ENCODE assay signal across 1 cellular context in genomic region chr2:65101071-65101470, GRCh38.
TF ChIP-seq lines count a peak whose summit lies in the region.

No MANE protein-coding gene starts in this region.

TF ChIP-seq in K562, 482 proteins besides CTCF, POLR2A, EP300 and RAD21:
- no peak for TF ChIP-seq ZNF124 (CRISPR knock-in tag; IDR thresholded peaks at IDR 0.05)
- no peak for TF ChIP-seq SIN3B (IDR thresholded peaks at IDR 0.05; ENCODE audit: low read depth)
- TF ChIP-seq KLF16 (IDR thresholded peaks at IDR 0.05), result no peak
- no peak for TF ChIP-seq PPARD (CRISPR knock-in tag; IDR thresholded peaks at IDR 0.05)
- no peak for TF ChIP-seq MTA2 (IDR thresholded peaks at IDR 0.05; ENCODE audit: low read depth)
- TF ChIP-seq, protein P1, sequence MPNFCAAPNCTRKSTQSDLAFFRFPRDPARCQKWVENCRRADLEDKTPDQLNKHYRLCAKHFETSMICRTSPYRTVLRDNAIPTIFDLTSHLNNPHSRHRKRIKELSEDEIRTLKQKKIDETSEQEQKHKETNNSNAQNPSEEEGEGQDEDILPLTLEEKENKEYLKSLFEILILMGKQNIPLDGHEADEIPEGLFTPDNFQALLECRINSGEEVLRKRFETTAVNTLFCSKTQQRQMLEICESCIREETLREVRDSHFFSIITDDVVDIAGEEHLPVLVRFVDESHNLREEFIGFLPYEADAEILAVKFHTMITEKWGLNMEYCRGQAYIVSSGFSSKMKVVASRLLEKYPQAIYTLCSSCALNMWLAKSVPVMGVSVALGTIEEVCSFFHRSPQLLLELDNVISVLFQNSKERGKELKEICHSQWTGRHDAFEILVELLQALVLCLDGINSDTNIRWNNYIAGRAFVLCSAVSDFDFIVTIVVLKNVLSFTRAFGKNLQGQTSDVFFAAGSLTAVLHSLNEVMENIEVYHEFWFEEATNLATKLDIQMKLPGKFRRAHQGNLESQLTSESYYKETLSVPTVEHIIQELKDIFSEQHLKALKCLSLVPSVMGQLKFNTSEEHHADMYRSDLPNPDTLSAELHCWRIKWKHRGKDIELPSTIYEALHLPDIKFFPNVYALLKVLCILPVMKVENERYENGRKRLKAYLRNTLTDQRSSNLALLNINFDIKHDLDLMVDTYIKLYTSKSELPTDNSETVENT (CRISPR knock-in tag; IDR thresholded peaks at IDR 0.05), result no peak
- TF ChIP-seq SPI1 (IDR thresholded peaks at IDR 0.05; ENCODE audit: borderline replicate concordance, low read depth, low read length), result no peak
- no peak for TF ChIP-seq MED1 (CRISPR knock-in tag; IDR thresholded peaks at IDR 0.05; ENCODE audit: borderline replicate concordance)
- TF ChIP-seq ZNF584 (CRISPR knock-in tag; IDR thresholded peaks at IDR 0.05; ENCODE audit: low read depth), result no peak
- TF ChIP-seq CREB1 (IDR thresholded peaks at IDR 0.05), result no peak
- no peak for TF ChIP-seq CREB1 (CRISPR knock-in tag; IDR thresholded peaks at IDR 0.05)
- no peak for TF ChIP-seq NR3C1 (CRISPR knock-in tag; IDR thresholded peaks at IDR 0.05)
TF ChIP-seq in K562: peak in this region for 0.
